In genomic region chr10:124324451-124324850, GRCh38 we compare ENCODE assay signal across 19 cellular contexts.
DNase-seq lines count a peak whose midpoint lies in the region; ATAC-seq and TF ChIP-seq lines count a peak whose summit lies in the region.
"Had no signal": no experiment of that assay in that cellular context is flagged by ENCODE, and none has a peak within 500 bp of the region (broad histone marks: within the 10 kb centered on the region; RNA-seq: fewer than 3 reads in every experiment).

No MANE protein-coding gene starts in this region.

- H3K4me3 Mint-ChIP-seq in osteocyte (ENCODE audit: unreplicated experiment): no peak overlapping the region
- no peak overlapping the region for H3K4me3 Mint-ChIP-seq in stimulated activated memory B cell treated with anti-CD40 and anti-IgM and Interleukin-4, amounts not matched to agents 10 μg/mL and 1 μg/mL and 100 μg/mL, for 72 hours
- no peak overlapping the region for H3K4me3 Mint-ChIP-seq in activated CD4-positive, alpha-beta T cell treated with anti-CD3 and anti-CD28 coated beads, Interleukin-2, amount 10 ng/mL, durations not matched to agents 24 days and 14 days
- no peak overlapping the region for H3K4me3 Mint-ChIP-seq in CD4-positive, alpha-beta memory T cell
- H3K4me3 Mint-ChIP-seq: CD4-positive, CD25-positive, alpha-beta regulatory T cell had no signal

- no peaks in the 10 kb centered on the region for H3K9me3 Mint-ChIP-seq in osteocyte (ENCODE audit: unreplicated experiment)
- no peaks in the 10 kb centered on the region for H3K9me3 Mint-ChIP-seq in stimulated activated memory B cell treated with anti-CD40 and anti-IgM and Interleukin-4, amounts not matched to agents 10 μg/mL and 1 μg/mL and 100 μg/mL, for 72 hours
- H3K9me3 Mint-ChIP-seq in activated CD4-positive, alpha-beta T cell treated with anti-CD3 and anti-CD28 coated beads, Interleukin-2, amount 10 ng/mL, durations not matched to agents 24 days and 14 days: no peaks in the 10 kb centered on the region
- H3K9me3 Mint-ChIP-seq in CD4-positive, alpha-beta memory T cell: peaks cover 0 to 3% (median 0%) of the 10 kb centered on the region in 8 donors

- no peak for TF ChIP-seq CTCF in osteocyte (IDR thresholded peaks at IDR 0.05)

- CTCF ChIA-PET in CD4-positive, alpha-beta memory T cell (lab: Charles Lee; ENCODE audit: partially characterized antibody): no interaction called here

- POLR2A ChIA-PET in CD4-positive, alpha-beta memory T cell (lab: Charles Lee; ENCODE audit: partially characterized antibody): no interaction called here

- DNase-seq in activated CD8-positive, alpha-beta memory T cell treated with anti-CD3 and anti-CD28 coated beads, Interleukin-2, amount 50 U/mL, for 48 hours: peak; percentile 22
- DNase-seq in activated CD8-positive, alpha-beta memory T cell treated with anti-CD3 and anti-CD28 coated beads, Interleukin-2, amount 50 U/mL, for 4 hours: no peak
- DNase-seq in left lobe of liver (ENCODE audit: low spot score) (peak; percentile 23), osteocyte (ENCODE audit: extremely low spot score, unreplicated experiment) (peak; percentile 63), hepatic stellate cell (ENCODE audit: low spot score) (no peak)
- DNase-seq in activated CD4-positive, alpha-beta T cell treated with anti-CD3 and anti-CD28 coated beads, Interleukin-2, amount 10 ng/mL, durations not matched to agents 24 days and 14 days: no peak
- no peak for DNase-seq in CD4-positive, alpha-beta memory T cell
- DNase-seq: AML-193; CD4-positive, CD25-positive, alpha-beta regulatory T cell; DMS153; DMS79; GDM1; GM23248; HCEC 1CT; IMR-90 had no signal

- H3K4me1 ChIP-seq in CD4-positive, alpha-beta memory T cell (ENCODE audit: insufficient read depth, low read length): no peaks in the 10 kb centered on the region
- H3K4me1 ChIP-seq: A549 had no signal

- H3K4me3 ChIP-seq in CD4-positive, alpha-beta memory T cell (ENCODE audit: low read length in 2 of 2): no peak overlapping the region
- H3K4me3 ChIP-seq: A549; BLaER1 treated with 17β-estradiol and CSF1 and Interleukin-3, amounts not matched to agents 10 nM and 100 nM; GM23248 had no signal

- intact Hi-C loops in activated CD4-positive, alpha-beta T cell treated with anti-CD3 and anti-CD28 coated beads, Interleukin-2, amount 10 ng/mL, durations not matched to agents 24 days and 14 days (cut with micrococcal nuclease): no loop called here
- intact Hi-C loops in CD4-positive, alpha-beta memory T cell (cut with micrococcal nuclease): no loop called here

- no peaks in the 10 kb centered on the region for H3K27me3 ChIP-seq in CD4-positive, alpha-beta memory T cell (ENCODE audit: insufficient read depth, low read length)
- H3K27me3 ChIP-seq: BLaER1 treated with 17β-estradiol and CSF1 and Interleukin-3, amounts not matched to agents 10 nM and 100 nM had no signal

- peaks cover 29% of the 10 kb centered on the region for H3K4me1 Mint-ChIP-seq in osteocyte (ENCODE audit: unreplicated experiment)
- no peaks in the 10 kb centered on the region for H3K4me1 Mint-ChIP-seq in stimulated activated memory B cell treated with anti-CD40 and anti-IgM and Interleukin-4, amounts not matched to agents 10 μg/mL and 1 μg/mL and 100 μg/mL, for 72 hours
- no peaks in the 10 kb centered on the region for H3K4me1 Mint-ChIP-seq in activated CD4-positive, alpha-beta T cell treated with anti-CD3 and anti-CD28 coated beads, Interleukin-2, amount 10 ng/mL, durations not matched to agents 24 days and 14 days
- H3K4me1 Mint-ChIP-seq in CD4-positive, alpha-beta memory T cell: no peaks in the 10 kb centered on the region
- H3K4me1 Mint-ChIP-seq: CD4-positive, CD25-positive, alpha-beta regulatory T cell had no signal

- no peak overlapping the region for H3K27ac Mint-ChIP-seq in osteocyte (ENCODE audit: unreplicated experiment)
- H3K27ac Mint-ChIP-seq in stimulated activated memory B cell treated with anti-CD40 and anti-IgM and Interleukin-4, amounts not matched to agents 10 μg/mL and 1 μg/mL and 100 μg/mL, for 72 hours: no peak overlapping the region
- H3K27ac Mint-ChIP-seq in activated CD4-positive, alpha-beta T cell treated with anti-CD3 and anti-CD28 coated beads, Interleukin-2, amount 10 ng/mL, durations not matched to agents 24 days and 14 days: no peak overlapping the region
- no peak overlapping the region for H3K27ac Mint-ChIP-seq in CD4-positive, alpha-beta memory T cell

- no peak for ATAC-seq in left lobe of liver
- ATAC-seq in stimulated activated memory B cell treated with anti-CD40 and anti-IgM and Interleukin-4, amounts not matched to agents 10 μg/mL and 1 μg/mL and 100 μg/mL, for 72 hours: no peak
- ATAC-seq: A549 had no signal

- no peak overlapping the region for H3K27ac ChIP-seq in CD4-positive, alpha-beta memory T cell (ENCODE audit: low read depth, low read length)
- H3K27ac ChIP-seq: 22Rv1; A549; BLaER1 treated with 17β-estradiol and CSF1 and Interleukin-3, amounts not matched to agents 10 nM and 100 nM; GM23248 had no signal

- no peaks in the 10 kb centered on the region for H3K36me3 Mint-ChIP-seq in osteocyte (ENCODE audit: unreplicated experiment)
- no peaks in the 10 kb centered on the region for H3K36me3 Mint-ChIP-seq in stimulated activated memory B cell treated with anti-CD40 and anti-IgM and Interleukin-4, amounts not matched to agents 10 μg/mL and 1 μg/mL and 100 μg/mL, for 72 hours
- H3K36me3 Mint-ChIP-seq in activated CD4-positive, alpha-beta T cell treated with anti-CD3 and anti-CD28 coated beads, Interleukin-2, amount 10 ng/mL, durations not matched to agents 24 days and 14 days (ENCODE audit: low read depth): no peaks in the 10 kb centered on the region
- no peaks in the 10 kb centered on the region for H3K36me3 Mint-ChIP-seq in CD4-positive, alpha-beta memory T cell
- H3K36me3 Mint-ChIP-seq: CD4-positive, CD25-positive, alpha-beta regulatory T cell had no signal

- H3K36me3 ChIP-seq in CD4-positive, alpha-beta memory T cell (ENCODE audit: insufficient read depth, low read length): no peaks in the 10 kb centered on the region
- H3K36me3 ChIP-seq: BLaER1 treated with 17β-estradiol and CSF1 and Interleukin-3, amounts not matched to agents 10 nM and 100 nM had no signal

- H3K9me3 ChIP-seq in CD4-positive, alpha-beta memory T cell (ENCODE audit: control insufficient read depth in 1 of 2, low read length in 2 of 2): no peaks in the 10 kb centered on the region
- H3K9me3 ChIP-seq: A549; BLaER1 treated with 17β-estradiol and CSF1 and Interleukin-3, amounts not matched to agents 10 nM and 100 nM had no signal

- no peaks in the 10 kb centered on the region for H3K27me3 Mint-ChIP-seq in osteocyte (ENCODE audit: unreplicated experiment)
- H3K27me3 Mint-ChIP-seq in stimulated activated memory B cell treated with anti-CD40 and anti-IgM and Interleukin-4, amounts not matched to agents 10 μg/mL and 1 μg/mL and 100 μg/mL, for 72 hours: peaks cover 55% of the 10 kb centered on the region
- no peaks in the 10 kb centered on the region for H3K27me3 Mint-ChIP-seq in activated CD4-positive, alpha-beta T cell treated with anti-CD3 and anti-CD28 coated beads, Interleukin-2, amount 10 ng/mL, durations not matched to agents 24 days and 14 days
- H3K27me3 Mint-ChIP-seq in CD4-positive, alpha-beta memory T cell: peaks cover 6 to 12% of the 10 kb centered on the region in 2 donors
- H3K27me3 Mint-ChIP-seq: CD4-positive, CD25-positive, alpha-beta regulatory T cell had no signal

Comparison
In these comparisons a context has a peak if more than half of its experiments do, and no peak if none do; other contexts are left out.
1. DNase-seq: peak in activated CD8-positive, alpha-beta memory T cell treated with anti-CD3 and anti-CD28 coated beads, Interleukin-2, amount 50 U/mL, for 48 hours (single experiment), left lobe of liver (single experiment) and osteocyte (single experiment); none in activated CD8-positive, alpha-beta memory T cell treated with anti-CD3 and anti-CD28 coated beads, Interleukin-2, amount 50 U/mL, for 4 hours (single experiment), activated CD4-positive, alpha-beta T cell treated with anti-CD3 and anti-CD28 coated beads, Interleukin-2, amount 10 ng/mL, durations not matched to agents 24 days and 14 days (single experiment), CD4-positive, alpha-beta memory T cell (0 of 5) and hepatic stellate cell (single experiment).